In genomic region chr5:297448-297847, GRCh38 we compare ENCODE assay signal across 7 cellular contexts. TPM values are rescaled to one million over a fixed set of nuclear protein-coding genes. Genes with fewer than 3 reads are reported as not detected.
DNase-seq lines count a peak whose midpoint lies in the region; ATAC-seq and TF ChIP-seq lines count a peak whose summit lies in the region.
"Not testable (repeated sequence)": the region's sequence is repeated elsewhere in the genome, so short reads cannot be mapped to it uniquely, and the experiment has no call there.

No MANE protein-coding gene starts in this region.

- H3K27ac ChIP-seq in GM23338 (ENCODE audit: low read depth), result not testable (repeated sequence)

- not testable (repeated sequence) for H3K9me3 Mint-ChIP-seq in GM23338; activated CD4-positive, alpha-beta T cell treated with anti-CD3 and anti-CD28 coated beads, Interleukin-2, amount 10 ng/mL, durations not matched to agents 7 days and 5 days; activated naive CD4-positive, alpha-beta T cell treated with anti-CD3 and anti-CD28 coated beads, Interleukin-2, amount 50 U/mL, for 72 hours; central memory CD8-positive, alpha-beta T cell; natural killer cell

- not testable (repeated sequence) for H3F3A ChIP-seq in GM23338 (replicated peaks; ENCODE audit: low read depth)

- CTCF ChIA-PET in activated CD4-positive, alpha-beta T cell treated with anti-CD3 and anti-CD28 coated beads, Interleukin-2, amount 10 ng/mL, durations not matched to agents 7 days and 5 days (lab: Charles Lee), result not testable (repeated sequence)

- peaks cover 14% of the 10 kb centered on the region for H3K36me3 Mint-ChIP-seq in GM23338 (ENCODE audit: low read depth)
- not testable (repeated sequence) for H3K36me3 Mint-ChIP-seq in activated CD4-positive, alpha-beta T cell treated with anti-CD3 and anti-CD28 coated beads, Interleukin-2, amount 10 ng/mL, durations not matched to agents 7 days and 5 days (ENCODE audit: low read depth); activated naive CD4-positive, alpha-beta T cell treated with anti-CD3 and anti-CD28 coated beads, Interleukin-2, amount 50 U/mL, for 72 hours; central memory CD8-positive, alpha-beta T cell (ENCODE audit: insufficient read depth); natural killer cell

- H3K9me2 ChIP-seq in GM23338 (ENCODE audit: insufficient read depth), result not testable (repeated sequence)

- not testable (repeated sequence) for TF ChIP-seq CTCF in GM23338 (conservative IDR thresholded peaks at IDR 0.05; ENCODE audit: low read depth in 2 of 2); natural killer cell (IDR thresholded peaks at IDR 0.05)

- not testable (repeated sequence) for H3K4me1 ChIP-seq in GM23338 (ENCODE audit: insufficient read depth)

- peak; percentile 52 for ATAC-seq in GM23338
- peak; percentile 3 to 9 for ATAC-seq in activated naive CD4-positive, alpha-beta T cell treated with anti-CD3 and anti-CD28 coated beads, Interleukin-2, amount 50 U/mL, for 72 hours
- ATAC-seq in central memory CD8-positive, alpha-beta T cell (replicated peaks; ENCODE audit: extremely low read depth, poor library complexity, severe bottlenecking), result not testable (repeated sequence)
- ATAC-seq in natural killer cell, result peak in 1 of 3 donors; percentile 24
- ATAC-seq in stimulated activated naive CD8-positive, alpha-beta T cell treated with anti-CD3 and anti-CD28 coated beads, Interleukin-15, Interleukin-2, amounts not matched to agents 100 U/mL and 50 U/mL, for 24 hours, result peak; percentile 10

- not testable (repeated sequence) for H3K4me2 ChIP-seq in GM23338

- H3K27ac Mint-ChIP-seq in GM23338; central memory CD8-positive, alpha-beta T cell (ENCODE audit: low read depth): not testable (repeated sequence)
- H3K27ac Mint-ChIP-seq in activated CD4-positive, alpha-beta T cell treated with anti-CD3 and anti-CD28 coated beads, Interleukin-2, amount 10 ng/mL, durations not matched to agents 7 days and 5 days, result peak overlapping the region; percentile 37
- H3K27ac Mint-ChIP-seq in activated naive CD4-positive, alpha-beta T cell treated with anti-CD3 and anti-CD28 coated beads, Interleukin-2, amount 50 U/mL, for 72 hours, result peak overlapping the region; percentile 32 to 60
- peak overlapping the region in 1 of 2 donors; percentile 29 for H3K27ac Mint-ChIP-seq in natural killer cell

- H4K20me1 ChIP-seq in GM23338 (replicated peaks; ENCODE audit: insufficient read depth), result not testable (repeated sequence)

- H3K4me3 Mint-ChIP-seq in GM23338 (peak overlapping the region; percentile 46; the same call in 2 of the 3 replicates), natural killer cell (peak overlapping the region; percentile 50)
- H3K4me3 Mint-ChIP-seq in activated CD4-positive, alpha-beta T cell treated with anti-CD3 and anti-CD28 coated beads, Interleukin-2, amount 10 ng/mL, durations not matched to agents 7 days and 5 days, result peak overlapping the region; percentile 44
- peak overlapping the region; percentile 48 for H3K4me3 Mint-ChIP-seq in central memory CD8-positive, alpha-beta T cell

- not testable (repeated sequence) for DNase-seq in GM23338 (ENCODE audit: low spot score); activated CD4-positive, alpha-beta T cell treated with anti-CD3 and anti-CD28 coated beads, Interleukin-2, amount 10 ng/mL, durations not matched to agents 7 days and 5 days; activated naive CD4-positive, alpha-beta T cell treated with anti-CD3 and anti-CD28 coated beads, Interleukin-2, amount 50 U/mL, for 72 hours (ENCODE audit: low spot score in 2 of 2); central memory CD8-positive, alpha-beta T cell (ENCODE audit: low spot score in 2 of 2); natural killer cell; stimulated activated naive CD8-positive, alpha-beta T cell treated with anti-CD3 and anti-CD28 coated beads, Interleukin-15, Interleukin-2, amounts not matched to agents 100 U/mL and 50 U/mL, for 24 hours
- peak; percentile 52 for DNase-seq in NCI-H69 (lab: John Stamatoyannopoulos, UW)

- H3K4me3 ChIP-seq in GM23338, result not testable (repeated sequence)

- H3K36me3 ChIP-seq in GM23338 (ENCODE audit: insufficient read depth), result not testable (repeated sequence)

- intact Hi-C loops in natural killer cell (cut with micrococcal nuclease), result loop anchor here (10.0 kb wide), 1 partner anchor 1317 kb away; no protein-coding TSS in a partner anchor

- not testable (repeated sequence) for H3K27me3 Mint-ChIP-seq in GM23338 (ENCODE audit: insufficient read depth, low read depth, poor library complexity); activated CD4-positive, alpha-beta T cell treated with anti-CD3 and anti-CD28 coated beads, Interleukin-2, amount 10 ng/mL, durations not matched to agents 7 days and 5 days; central memory CD8-positive, alpha-beta T cell; natural killer cell (ENCODE audit: low read depth in 2 of 2)

- peaks cover 42% of the 10 kb centered on the region for H3K4me1 Mint-ChIP-seq in GM23338
- H3K4me1 Mint-ChIP-seq in activated CD4-positive, alpha-beta T cell treated with anti-CD3 and anti-CD28 coated beads, Interleukin-2, amount 10 ng/mL, durations not matched to agents 7 days and 5 days, result peaks cover 34% of the 10 kb centered on the region
- peaks cover 42% of the 10 kb centered on the region for H3K4me1 Mint-ChIP-seq in central memory CD8-positive, alpha-beta T cell
- peaks cover 20 to 39% of the 10 kb centered on the region in 2 donors for H3K4me1 Mint-ChIP-seq in natural killer cell

- H2AFZ ChIP-seq in GM23338, result not testable (repeated sequence)

- POLR2A ChIA-PET in activated CD4-positive, alpha-beta T cell treated with anti-CD3 and anti-CD28 coated beads, Interleukin-2, amount 10 ng/mL, durations not matched to agents 7 days and 5 days (lab: Charles Lee), result not testable (repeated sequence)

- H3K27me3 ChIP-seq in GM23338 (ENCODE audit: insufficient read depth), result not testable (repeated sequence)

- H3K79me2 ChIP-seq in GM23338 (replicated peaks; ENCODE audit: insufficient read depth), result peaks cover 11% of the 10 kb centered on the region; the same call in 1 of the 2 replicates

RNA-seq across cellular contexts. Expression of gene AHRR, which starts 24.1 kb away (rescaled TPM):
- total RNA-seq in GM23338 (2014; rRNA removed; shearing (Covaris generic)), result 0.97 and 1.8 TPM in 2 replicates
- 0.27 and 0.61 TPM in 2 replicates for polyA plus RNA-seq in GM23338 (2016; fragmentation: Nextera tagmentation; extraction: Ambion mirVana)
- total RNA-seq in activated CD4-positive, alpha-beta T cell treated with anti-CD3 and anti-CD28 coated beads, Interleukin-2, amount 10 ng/mL, durations not matched to agents 7 days and 5 days, result 10 to 100 TPM; 28.3 to 34.9 TPM
- 10 to 100 TPM; 38.3 to 43.8 TPM for total RNA-seq in activated naive CD4-positive, alpha-beta T cell treated with anti-CD3 and anti-CD28 coated beads, Interleukin-2, amount 50 U/mL, for 72 hours
- total RNA-seq in natural killer cell, result 1 to 10 TPM in 2 of 3 donors, under 1 TPM in 1; 0.88 to 1.4 (median 1.2) TPM

RNA-seq across cellular contexts. Expression of gene PDCD6, which starts 26.0 kb away (rescaled TPM):
- total RNA-seq in GM23338 (2014; rRNA removed; shearing (Covaris generic)), result 80.6 and 80.9 TPM in 2 replicates
- polyA plus RNA-seq in GM23338 (2016; fragmentation: Nextera tagmentation; extraction: Ambion mirVana), result 127 and 129 TPM in 2 replicates
- 100 to 1,000 TPM in 1 of 2 experiments, 10 to 100 TPM in 1; 87.9 to 100 TPM for total RNA-seq in activated CD4-positive, alpha-beta T cell treated with anti-CD3 and anti-CD28 coated beads, Interleukin-2, amount 10 ng/mL, durations not matched to agents 7 days and 5 days
- total RNA-seq in activated naive CD4-positive, alpha-beta T cell treated with anti-CD3 and anti-CD28 coated beads, Interleukin-2, amount 50 U/mL, for 72 hours, result 10 to 100 TPM; 57.9 to 90.5 TPM
- 10 to 100 TPM; 49.6 to 65.6 (median 57.7) TPM for total RNA-seq in natural killer cell

Comparison
In these comparisons a context has a peak if more than half of its experiments do, and no peak if none do; other contexts are left out.
1. RNA of gene AHRR, which starts 24.1 kb away (total RNA-seq): 38.3 to 43.8 TPM in activated naive CD4-positive, alpha-beta T cell treated with anti-CD3 and anti-CD28 coated beads, Interleukin-2, amount 50 U/mL, for 72 hours and 28.3 to 34.9 TPM in activated CD4-positive, alpha-beta T cell treated with anti-CD3 and anti-CD28 coated beads, Interleukin-2, amount 10 ng/mL, durations not matched to agents 7 days and 5 days; 0.97 to 1.8 TPM in GM23338 and 0.88 to 1.4 TPM in natural killer cell; every median in the first group is over 10 times any median in the second.
2. Peak in every context shown above with its lines, with median percentiles within 50 percentile points of each other: H3K4me3 Mint-ChIP-seq.